In the genomic region with DNA sequence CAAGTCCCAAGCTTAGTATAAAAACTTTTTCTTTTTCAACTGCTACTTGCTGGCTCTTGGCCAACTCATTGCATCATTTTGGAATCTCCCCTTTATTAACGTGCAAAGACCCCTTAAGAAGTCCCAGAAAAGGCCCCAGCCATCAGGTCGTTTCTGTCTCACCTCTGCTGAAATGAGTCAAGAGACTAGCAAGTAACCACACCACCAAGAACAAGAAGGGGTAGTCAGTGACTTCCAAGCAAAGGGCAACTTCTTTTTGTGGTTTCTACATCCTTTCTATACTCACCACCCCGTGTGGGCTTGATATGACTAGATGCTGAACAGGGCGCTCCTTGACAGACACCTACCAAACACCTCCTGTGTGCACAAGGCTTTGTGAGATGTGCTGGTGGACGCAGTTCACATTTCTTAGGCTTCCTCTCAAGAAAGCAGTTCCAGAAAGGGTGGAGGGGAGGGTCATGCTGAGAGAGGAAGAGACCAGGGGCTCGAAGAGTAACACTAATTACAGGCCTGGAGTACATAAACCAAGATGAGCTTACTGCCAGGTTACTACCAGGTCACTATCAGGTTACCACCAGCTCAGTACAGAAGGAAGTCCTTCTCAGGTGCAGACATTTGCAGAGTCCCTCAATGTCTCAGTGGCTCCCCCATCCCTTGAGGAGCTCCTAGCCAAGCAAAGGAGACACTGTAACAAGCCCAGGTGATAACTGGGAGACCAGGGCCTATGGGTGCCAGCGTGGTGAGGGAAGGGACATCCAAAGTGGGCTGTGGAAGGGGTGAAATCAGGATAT, we compare ENCODE assay signal across 8 cellular contexts. TPM values are rescaled to one million over a fixed set of nuclear protein-coding genes. Genes with fewer than 3 reads are reported as not detected.
DNase-seq lines count a peak whose midpoint lies in the region; ATAC-seq, FAIRE-seq and TF ChIP-seq lines count a peak whose summit lies in the region.

No MANE protein-coding gene starts in this region.

- TF ChIP-seq POLR2A in H1 (IDR thresholded peaks at IDR 0.05; ENCODE audit: control extremely low read depth in 1 of 2, low read depth in 2 of 2, low read length in 2 of 2) = no peak

- POLR2A ChIA-PET in OCI-LY7 (lab: Charles Lee) (interaction anchor here (1.1 to 1.9 kb wide), 3 partner anchors 10 to 25 kb away, joined by 4 to 8 read pairs (median 8); partner anchors contain the start of gene JAKMIP1), H1 (lab: Charles Lee; ENCODE audit: partially characterized antibody) (interaction anchor here (1.1 kb wide), 1 partner anchor 9 kb away, joined by 4 read pairs; no protein-coding TSS in a partner anchor), Caco-2 (lab: Charles Lee) (no interaction called here)

- peak overlapping the region; percentile 25 for H3K27ac ChIP-seq in OCI-LY7 (ENCODE audit: low read depth, low read length, poor library complexity, severe bottlenecking)
- H3K27ac ChIP-seq in H1 (ENCODE audit: low read depth, low read length) = no peak overlapping the region
- H3K27ac ChIP-seq in dorsolateral prefrontal cortex = no peak overlapping the region

- H2AFZ ChIP-seq in OCI-LY7 (ENCODE audit: low read length) = no peak overlapping the region
- no peak overlapping the region for H2AFZ ChIP-seq in H1 (ENCODE audit: low read length)

- TF ChIP-seq EP300 in H1 (IDR thresholded peaks at IDR 0.05; ENCODE audit: borderline replicate concordance in 1 of 2, low read depth in 2 of 2, low read length in 2 of 2) = no peak

- H2BK15ac ChIP-seq in H1 (ENCODE audit: low read length) = no peak overlapping the region

- no peaks in the 10 kb centered on the region for H3K79me1 ChIP-seq in H1 (ENCODE audit: low read depth, low read length)

- no peak overlapping the region for H3K4ac ChIP-seq in H1 (replicated peaks; ENCODE audit: insufficient read length, low read depth, low read length)

- intact Hi-C loops in OCI-LY7 (cut with micrococcal nuclease; ENCODE audit: unreplicated experiment) = no loop called here
- intact Hi-C loops in dorsolateral prefrontal cortex (cut with DNase I) = no loop called here
- intact Hi-C loops in Caco-2 (cut with micrococcal nuclease; ENCODE audit: unreplicated experiment) = no loop called here

- TF ChIP-seq RAD21 in H1 (IDR thresholded peaks at IDR 0.05 in 1 of 2, conservative IDR thresholded peaks at IDR 0.05 in 1 of 2; ENCODE audit: low read depth in 2 of 2, low read length in 2 of 2) = no peak

- no peak for TF ChIP-seq CTCF in OCI-LY7 (conservative IDR thresholded peaks at IDR 0.05; ENCODE audit: low read length)
- TF ChIP-seq CTCF in H1 (IDR thresholded peaks at IDR 0.05; ENCODE audit: control extremely low read depth in 1 of 3, insufficient read depth in 1 of 3, low read depth in 1 of 3, low read length in 3 of 3) = no peak
- no peak for TF ChIP-seq CTCF in dorsolateral prefrontal cortex (IDR thresholded peaks at IDR 0.05 in 54 of 56, conservative IDR thresholded peaks at IDR 0.05 in 2 of 56; ENCODE audit: low read depth in 1 of 56, partially characterized antibody in 56 of 56)
- TF ChIP-seq CTCF in Caco-2 (IDR thresholded peaks at IDR 0.05; ENCODE audit: insufficient read depth in 1 of 2, low read depth in 1 of 2, low read length in 1 of 2, severe bottlenecking in 1 of 2, unreplicated experiment in 1 of 2) = no peak

- H3K36me3 Mint-ChIP-seq in Caco-2 (ENCODE audit: insufficient read depth, unreplicated experiment) = no peaks in the 10 kb centered on the region

- no peaks in the 10 kb centered on the region for H3K23me2 ChIP-seq in H1 (ENCODE audit: low read depth, low read length)

- no peak overlapping the region for H3K9ac ChIP-seq in H1 (replicated peaks in 1 of 4; ENCODE audit: extremely low read depth in 1 of 4, low read depth in 3 of 4, low read length in 3 of 4)

- DNase-seq in OCI-LY7 (ENCODE audit: low spot score) (peak; percentile 26), H1 (ENCODE audit: low read depth in 1 of 2, low spot score in 2 of 2) (no peak), cerebellum (ENCODE audit: low spot score) (no peak), dorsolateral prefrontal cortex (no peak), Caco-2 (no peak), NOMO-1 treated with dmso at 0.1 percent for 144 hours (lab: John Stamatoyannopoulos, UW; ENCODE audit: unreplicated experiment) (no peak)

- no peaks in the 10 kb centered on the region for H3K36me3 ChIP-seq in OCI-LY7 (ENCODE audit: insufficient read depth, low read length)
- no peaks in the 10 kb centered on the region for H3K36me3 ChIP-seq in H1 (ENCODE audit: control insufficient read depth in 2 of 4, insufficient read depth in 4 of 4, low read length in 3 of 4)
- H3K36me3 ChIP-seq in Caco-2 (ENCODE audit: control insufficient read depth, insufficient read depth, low read length) = no peaks in the 10 kb centered on the region

- 0 out of 2 replicates have a peak overlapping the region, but pooled peaks have one; percentile 12 for H4K8ac ChIP-seq in H1 (ENCODE audit: extremely low read depth, insufficient read depth, low read length)

- H2BK5ac ChIP-seq in H1 (ENCODE audit: low read depth, low read length) = no peak overlapping the region

- H3K27me3 Mint-ChIP-seq in Caco-2 (ENCODE audit: insufficient read depth, unreplicated experiment) = peaks cover 9% of the 10 kb centered on the region

- H3K4me2 ChIP-seq in OCI-LY7 (ENCODE audit: low read length) (peak overlapping the region; percentile 29; the same call in 1 of the 2 replicates), H1 (ENCODE audit: insufficient read depth in 1 of 2, low read depth in 2 of 2, low read length in 2 of 2) (no peak overlapping the region)

- WGBS in H1 (ENCODE audit: extremely low coverage in 1 of 2, insufficient coverage in 1 of 2, insufficient read length in 1 of 2, insufficient replicate concordance in 2 of 2, low coverage in 1 of 2, low lambda C conversion rate in 2 of 2, missing lambda C conversion rate in 1 of 2), 2 experiments = 75% methylated on average over 7 of the region's 7 CpGs; no CpG with 5 or more reads in 1 of the 2 experiments

- BruUV-seq in OCI-LY7 (replicated peaks; lab: Mats Ljungman, UMichigan) = no TSS peak
- no TSS peak for BruUV-seq in Caco-2 (replicated peaks; lab: Mats Ljungman, UMichigan)

- CTCF ChIA-PET in OCI-LY7 (lab: Charles Lee; ENCODE audit: unreplicated experiment) (no interaction called here), H1 (lab: Charles Lee; ENCODE audit: partially characterized antibody) (interaction anchor here (0.6 to 1.4 kb wide), 8 partner anchors 10 to 159 kb away, joined by 3 to 5 read pairs (median 3); no protein-coding TSS in a partner anchor), Caco-2 (lab: Charles Lee) (no interaction called here)

- H3K4me1 ChIP-seq in OCI-LY7 (ENCODE audit: insufficient read depth, low read length, poor library complexity, severe bottlenecking) = peaks cover 61% of the 10 kb centered on the region
- no peaks in the 10 kb centered on the region for H3K4me1 ChIP-seq in H1 (replicated peaks in 1 of 4; ENCODE audit: control insufficient read depth in 3 of 4, insufficient read depth in 4 of 4, low read length in 3 of 4)
- H3K4me1 ChIP-seq in Caco-2 = no peaks in the 10 kb centered on the region

- H2AK5ac ChIP-seq in H1 (ENCODE audit: low read depth, low read length) = no peak overlapping the region

- H3K14ac ChIP-seq in H1 (ENCODE audit: insufficient read length) = no peak overlapping the region

- H3K27me3 ChIP-seq in H1 (replicated peaks in 1 of 4; ENCODE audit: control insufficient read depth in 3 of 4, extremely low read depth in 1 of 4, insufficient read depth in 3 of 4, low read length in 3 of 4) (no peaks in the 10 kb centered on the region), dorsolateral prefrontal cortex (no peaks in the 10 kb centered on the region), Caco-2 (replicated peaks; ENCODE audit: control insufficient read depth, insufficient read depth, low read length) (no peaks in the 10 kb centered on the region)

- no peak overlapping the region for H3K56ac ChIP-seq in H1 (replicated peaks; ENCODE audit: insufficient read length, low read depth, low read length)

- no peak overlapping the region for H3K23ac ChIP-seq in H1 (ENCODE audit: insufficient read length)

- peaks cover 16% of the 10 kb centered on the region for H3K9me3 ChIP-seq in OCI-LY7 (ENCODE audit: low read length)
- H3K9me3 ChIP-seq in H1 (ENCODE audit: insufficient read depth in 2 of 2, low read depth in 1 of 2, low read length in 1 of 2) = no peaks in the 10 kb centered on the region; a peak in 1 of 4 replicates
- no peaks in the 10 kb centered on the region for H3K9me3 ChIP-seq in Caco-2

- no peaks in the 10 kb centered on the region for H3K4me1 Mint-ChIP-seq in Caco-2 (ENCODE audit: low read depth, unreplicated experiment)

- H3K27ac Mint-ChIP-seq in Caco-2 (ENCODE audit: unreplicated experiment) = no peak overlapping the region

- H3K4me3 Mint-ChIP-seq in Caco-2 (ENCODE audit: unreplicated experiment) = no peak overlapping the region

- H4K20me1 ChIP-seq in OCI-LY7 (ENCODE audit: insufficient read depth, low read length) = no peaks in the 10 kb centered on the region
- H4K20me1 ChIP-seq in H1 (replicated peaks in 1 of 2; ENCODE audit: control insufficient read depth in 1 of 2, insufficient read depth in 2 of 2, low read length in 2 of 2) = no peaks in the 10 kb centered on the region

- no peak overlapping the region for H4K91ac ChIP-seq in H1 (replicated peaks; ENCODE audit: insufficient read length, low read length)

- H3K4me3 ChIP-seq in OCI-LY7 (ENCODE audit: low read depth, low read length, poor library complexity, severe bottlenecking) (no peak overlapping the region), H1 (ENCODE audit: extremely low read depth in 1 of 4, insufficient read depth in 2 of 4, low read depth in 3 of 4, low read length in 4 of 4) (no peak overlapping the region), dorsolateral prefrontal cortex (no peak overlapping the region), Caco-2 (ENCODE audit: low read depth, low read length) (no peak overlapping the region)

- no peak overlapping the region for H4K5ac ChIP-seq in H1 (ENCODE audit: insufficient read length, low read depth, low read length)

- no peaks in the 10 kb centered on the region for H3K9me2 ChIP-seq in OCI-LY7 (ENCODE audit: insufficient read depth, low read length)

- no peaks in the 10 kb centered on the region for H3K79me2 ChIP-seq in OCI-LY7 (ENCODE audit: insufficient read depth, low read depth, low read length)
- H3K79me2 ChIP-seq in H1 (ENCODE audit: control insufficient read depth in 1 of 2, insufficient read depth in 2 of 2, low read length in 2 of 2) = no peaks in the 10 kb centered on the region

- H2BK12ac ChIP-seq in H1 (ENCODE audit: low read depth, low read length) = no peak overlapping the region

- no peak overlapping the region for H2BK20ac ChIP-seq in H1 (ENCODE audit: low read length)

- ATAC-seq in GM18511 (IDR thresholded peaks at IDR 0.05; ENCODE audit: unreplicated experiment) (peak; percentile 91), HG02610 (IDR thresholded peaks at IDR 0.05; ENCODE audit: unreplicated experiment) (peak; percentile 87)

- no peak for FAIRE-seq in H1 (lab: Jason Lieb, UNC)

- no peak overlapping the region for H2BK120ac ChIP-seq in H1 (replicated peaks; ENCODE audit: low read depth, low read length)

- peaks cover 9% of the 10 kb centered on the region for H3K9me3 Mint-ChIP-seq in Caco-2 (ENCODE audit: unreplicated experiment)

- H3K18ac ChIP-seq in H1 (ENCODE audit: extremely low read depth, low read length) = no peak overlapping the region

RNA-seq across cellular contexts. Expression of gene JAKMIP1, which starts 19.3 kb away (rescaled TPM):
- total RNA-seq in OCI-LY7 (2014; rRNA removed; shearing (Covaris generic)) = 5.1 and 6.0 TPM in 2 replicates
- total RNA-seq in OCI-LY7 (2022) (4.0 and 4.6 TPM in 2 replicates), cerebellum (10.7 TPM), dorsolateral prefrontal cortex (10 to 100 TPM; 18.9 to 84.4 (median 55.8) TPM), Caco-2 (2022) (not detected in 2 replicates)
- total RNA-seq in H1 (2021; fragmentation: NEBNext Ultra II Directional; extraction: Animal tissue kit (Norgen Biotek cat#: 25700)) = 3.9 and 4.4 TPM in 2 replicates
- 2.5 and 2.7 TPM in 2 replicates for polyA plus RNA-seq in H1 (2011; rRNA removed)
- polyA plus RNA-seq in H1 (2011; cell fraction: cytosol; rRNA removed) = 4.6 TPM
- polyA plus RNA-seq in H1 (2011; cell fraction: nucleus; rRNA removed) = 6.6 TPM
- 3.2 to 4.2 TPM (median 3.3 TPM) in 4 replicates for polyA plus RNA-seq in H1 (2012, experiment 1 of 2)
- polyA plus RNA-seq in H1 (2012, experiment 2 of 2) = 0.80 TPM
- 1.5 TPM for polyA plus RNA-seq in H1 (2013, experiment 1 of 2)
- polyA plus RNA-seq in H1 (2013, experiment 2 of 2) = 1.5 TPM
- 1.5 and 1.9 TPM in 2 replicates for polyA minus RNA-seq in H1 (2011; rRNA and poly(A)+ RNA removed)
- polyA minus RNA-seq in H1 (2011; cell fraction: cytosol; rRNA and poly(A)+ RNA removed) = 3.4 TPM
- 9.3 TPM for polyA minus RNA-seq in H1 (2011; cell fraction: nucleus; rRNA and poly(A)+ RNA removed)
